Comparison of ENCODE assay signal across 29 cellular contexts in the genomic region with DNA sequence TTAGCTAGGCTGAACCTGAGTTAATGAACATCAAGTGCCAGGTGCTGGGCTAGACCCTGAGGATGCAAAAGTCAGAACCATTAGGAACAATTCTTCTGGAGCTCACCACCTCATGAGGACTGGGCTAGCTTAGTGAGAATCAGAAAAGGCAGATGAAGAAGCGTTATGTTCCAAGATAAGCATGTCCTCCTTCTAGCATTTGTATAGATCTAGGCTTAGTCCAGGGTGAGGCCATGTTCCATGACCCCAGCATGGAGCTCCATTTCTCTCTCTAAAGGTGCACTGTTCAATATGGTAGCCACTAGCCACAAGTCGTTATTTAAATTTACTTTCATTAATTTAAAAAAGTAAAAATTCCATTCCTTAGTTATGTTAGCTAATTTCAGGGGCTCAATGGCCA.
"Had no signal": no experiment of that assay in that cellular context is flagged by ENCODE, and none has a peak within 500 bp of the region (broad histone marks: within the 10 kb centered on the region; RNA-seq: fewer than 3 reads in every experiment).

No MANE protein-coding gene starts in this region.

- H3K27ac ChIP-seq: stomach, suprapubic skin, testis, thoracic aorta, thyroid gland, tibial artery, tibial nerve, transverse colon, upper lobe of left lung, upper lobe of right lung, uterus, vagina had no signal

- H3K27me3 ChIP-seq: stomach, testis, thyroid gland, tibial artery, tibial nerve, transverse colon, upper lobe of left lung, uterus, vagina had no signal

- ATAC-seq: stimulated activated effector memory CD8-positive, alpha-beta T cell treated with anti-CD3 and anti-CD28 coated beads, Interleukin-12 subunit alpha, Interleukin-12 subunit beta, amount 100 ng/mL, for 72 hours; stimulated activated memory B cell treated with anti-CD40 and anti-IgM and Interleukin-4, amounts not matched to agents 10 μg/mL and 1 μg/mL and 100 μg/mL, for 72 hours; stimulated activated naive B cell treated with anti-CD40 and anti-IgM and Interleukin-4, amounts not matched to agents 10 μg/mL and 1 μg/mL and 100 μg/mL, for 72 hours; stimulated activated naive CD8-positive, alpha-beta T cell treated with anti-CD3 and anti-CD28 coated beads, Interleukin-15, amount 100 ng/mL, for 72 hours; stimulated activated naive CD8-positive, alpha-beta T cell treated with anti-CD3 and anti-CD28 coated beads, Interleukin-15, Interleukin-2, amounts not matched to agents 100 U/mL and 50 U/mL, for 24 hours; upper lobe of right lung had no signal

- FAIRE-seq: urothelium cell line had no signal

- DNase-seq: stimulated activated CD4-positive, alpha-beta T cell treated with anti-CD3 and anti-CD28 coated beads, Interleukin-2, amount 100 ng/mL, for 48 hours; stimulated activated CD4-positive, alpha-beta T cell treated with anti-CD3 and anti-CD28 coated beads, Interleukin-4, amount 100 ng/mL, for 1 hour; stimulated activated CD4-positive, alpha-beta T cell treated with anti-CD3 and anti-CD28 coated beads, Interleukin-4, amount 100 ng/mL, for 24 hours; stimulated activated CD4-positive, alpha-beta T cell treated with anti-CD3 and anti-CD28 coated beads, Interleukin-4, amount 100 ng/mL, for 4 hours; stimulated activated CD8-positive, alpha-beta memory T cell treated with anti-CD3 and anti-CD28 coated beads, Interleukin-4, amount 100 ng/mL, for 48 hours; stimulated activated naive B cell treated with anti-CD40 and anti-IgM and Interleukin-4, amounts not matched to agents 10 μg/mL and 1 μg/mL and 100 μg/mL, for 72 hours; stimulated activated naive CD4-positive, alpha-beta T cell; stimulated activated naive CD4-positive, alpha-beta T cell treated with Interleukin-2 at 50 U/mL for 16 hours; stimulated activated naive CD8-positive, alpha-beta T cell treated with anti-CD3 and anti-CD28 coated beads, Interleukin-15, amount 100 ng/mL, for 72 hours; stimulated activated naive CD8-positive, alpha-beta T cell treated with anti-CD3 and anti-CD28 coated beads, Interleukin-15, Interleukin-2, amounts not matched to agents 100 U/mL and 50 U/mL, for 24 hours; stomach; substantia nigra; testis; thyroid gland; tibial artery; transverse colon; trophoblast cell; upper lobe of left lung; upper lobe of right lung; uterus had no signal

- H3K4me3 ChIP-seq: stomach, suprapubic skin, testis, thoracic aorta, thyroid gland, tibial artery, tibial nerve, transverse colon, upper lobe of left lung, upper lobe of right lung, uterus, vagina had no signal

- H3K36me3 Mint-ChIP-seq: stimulated activated effector memory CD8-positive, alpha-beta T cell treated with anti-CD3 and anti-CD28 coated beads, Interleukin-12 subunit alpha, Interleukin-12 subunit beta, amount 100 ng/mL, for 72 hours; stimulated activated memory B cell treated with anti-CD40 and anti-IgM and Interleukin-4, amounts not matched to agents 10 μg/mL and 1 μg/mL and 100 μg/mL, for 72 hours; stimulated activated naive B cell treated with anti-CD40 and anti-IgM and Interleukin-4, amounts not matched to agents 10 μg/mL and 1 μg/mL and 100 μg/mL, for 72 hours; type B pancreatic cell had no signal

- H3K9me3 ChIP-seq: stomach, suprapubic skin, testis, thoracic aorta, thyroid gland, tibial artery, tibial nerve, transverse colon, upper lobe of left lung, upper lobe of right lung, uterus, vagina had no signal

- H3K4me3 Mint-ChIP-seq: stimulated activated effector memory CD8-positive, alpha-beta T cell treated with anti-CD3 and anti-CD28 coated beads, Interleukin-12 subunit alpha, Interleukin-12 subunit beta, amount 100 ng/mL, for 72 hours; stimulated activated memory B cell treated with anti-CD40 and anti-IgM and Interleukin-4, amounts not matched to agents 10 μg/mL and 1 μg/mL and 100 μg/mL, for 72 hours; stimulated activated naive B cell treated with anti-CD40 and anti-IgM and Interleukin-4, amounts not matched to agents 10 μg/mL and 1 μg/mL and 100 μg/mL, for 72 hours; stimulated activated naive CD8-positive, alpha-beta T cell treated with anti-CD3 and anti-CD28 coated beads, Interleukin-15, amount 100 ng/mL, for 72 hours; stimulated activated naive CD8-positive, alpha-beta T cell treated with anti-CD3 and anti-CD28 coated beads, Interleukin-15, Interleukin-2, amounts not matched to agents 100 ng/mL and 50 ng/mL, for 24 hours; type B pancreatic cell had no signal

- H3K4me1 Mint-ChIP-seq: stimulated activated effector memory CD8-positive, alpha-beta T cell treated with anti-CD3 and anti-CD28 coated beads, Interleukin-12 subunit alpha, Interleukin-12 subunit beta, amount 100 ng/mL, for 72 hours; stimulated activated memory B cell treated with anti-CD40 and anti-IgM and Interleukin-4, amounts not matched to agents 10 μg/mL and 1 μg/mL and 100 μg/mL, for 72 hours; stimulated activated naive B cell treated with anti-CD40 and anti-IgM and Interleukin-4, amounts not matched to agents 10 μg/mL and 1 μg/mL and 100 μg/mL, for 72 hours; stimulated activated naive CD8-positive, alpha-beta T cell treated with anti-CD3 and anti-CD28 coated beads, Interleukin-15, amount 100 ng/mL, for 72 hours had no signal

- H3K9me3 Mint-ChIP-seq: stimulated activated effector memory CD8-positive, alpha-beta T cell treated with anti-CD3 and anti-CD28 coated beads, Interleukin-12 subunit alpha, Interleukin-12 subunit beta, amount 100 ng/mL, for 72 hours; stimulated activated memory B cell treated with anti-CD40 and anti-IgM and Interleukin-4, amounts not matched to agents 10 μg/mL and 1 μg/mL and 100 μg/mL, for 72 hours; stimulated activated naive B cell treated with anti-CD40 and anti-IgM and Interleukin-4, amounts not matched to agents 10 μg/mL and 1 μg/mL and 100 μg/mL, for 72 hours; stimulated activated naive CD8-positive, alpha-beta T cell treated with anti-CD3 and anti-CD28 coated beads, Interleukin-15, amount 100 ng/mL, for 72 hours; stimulated activated naive CD8-positive, alpha-beta T cell treated with anti-CD3 and anti-CD28 coated beads, Interleukin-15, Interleukin-2, amounts not matched to agents 100 ng/mL and 50 ng/mL, for 24 hours; type B pancreatic cell had no signal

- H3K4me1 ChIP-seq: stomach, suprapubic skin, testis, thyroid gland, tibial artery, tibial nerve, transverse colon, upper lobe of left lung, upper lobe of right lung, uterus, vagina had no signal

- H3K27ac Mint-ChIP-seq: stimulated activated effector memory CD8-positive, alpha-beta T cell treated with anti-CD3 and anti-CD28 coated beads, Interleukin-12 subunit alpha, Interleukin-12 subunit beta, amount 100 ng/mL, for 72 hours; stimulated activated memory B cell treated with anti-CD40 and anti-IgM and Interleukin-4, amounts not matched to agents 10 μg/mL and 1 μg/mL and 100 μg/mL, for 72 hours; stimulated activated naive B cell treated with anti-CD40 and anti-IgM and Interleukin-4, amounts not matched to agents 10 μg/mL and 1 μg/mL and 100 μg/mL, for 72 hours; stimulated activated naive CD8-positive, alpha-beta T cell treated with anti-CD3 and anti-CD28 coated beads, Interleukin-15, amount 100 ng/mL, for 72 hours; stimulated activated naive CD8-positive, alpha-beta T cell treated with anti-CD3 and anti-CD28 coated beads, Interleukin-15, Interleukin-2, amounts not matched to agents 100 ng/mL and 50 ng/mL, for 24 hours; type B pancreatic cell had no signal

- H3K36me3 ChIP-seq: stomach, suprapubic skin, thoracic aorta, thyroid gland, tibial artery, tibial nerve, transverse colon, upper lobe of left lung, upper lobe of right lung, uterus, vagina had no signal
